In genomic region chr7:73741600-73741999, GRCh38 we compare ENCODE assay signal across 14 cellular contexts. TPM values are rescaled to one million over a fixed set of nuclear protein-coding genes. Genes with fewer than 3 reads are reported as not detected.
A peak's percentile ranks its signal among the peaks of the same experiment; 100 is the strongest.
DNase-seq lines count a peak whose midpoint lies in the region; ATAC-seq and TF ChIP-seq lines count a peak whose summit lies in the region.
"Had no signal": no experiment of that assay in that cellular context is flagged by ENCODE, and none has a peak within 500 bp of the region (broad histone marks: within the 10 kb centered on the region; RNA-seq: fewer than 3 reads in every experiment).

No MANE protein-coding gene starts in this region.

- H2AFZ ChIP-seq in parathyroid adenoma, result peak overlapping the region; percentile 60

- no peak for ATAC-seq in body of pancreas
- no peak for ATAC-seq in HG02840 (IDR thresholded peaks at IDR 0.05; ENCODE audit: low FRiP score, unreplicated experiment)
- no peak for ATAC-seq in GM18498 (IDR thresholded peaks at IDR 0.05; ENCODE audit: unreplicated experiment)
- ATAC-seq: natural killer cell had no signal

- CTCF ChIA-PET in GM10248 (lab: Yijun Ruan, JAX), result interaction anchor here (0.7 to 2.2 kb wide), 2 partner anchors 16 to 135 kb away, joined by 3 to 7 read pairs; no protein-coding TSS in a partner anchor

- H3K4me1 ChIP-seq in body of pancreas (peaks cover 86% of the 10 kb centered on the region), parathyroid adenoma (peaks cover 30% of the 10 kb centered on the region)

- H3K27ac ChIP-seq in body of pancreas (peak overlapping the region; percentile 96 to 100 (median 98)), parathyroid adenoma (peak overlapping the region; percentile 98)
- H3K27ac ChIP-seq: thoracic aorta had no signal

- no peaks in the 10 kb centered on the region for H3K27me3 ChIP-seq in body of pancreas
- no peaks in the 10 kb centered on the region for H3K27me3 ChIP-seq in parathyroid adenoma (ENCODE audit: control insufficient read depth, insufficient read depth, low read length)

- WGBS in body of pancreas, 2 donors, result 61 to 72% methylated on average over 5 of the region's 5 CpGs

- intact Hi-C loops in body of pancreas (cut with DNase I), result no loop called here
- intact Hi-C loops in head of caudate nucleus (cut with DNase I), result no loop called here

- TF ChIP-seq CTCF in GM10248 (IDR thresholded peaks at IDR 0.05; ENCODE audit: control extremely low read depth, extremely low read depth, low read depth, missing control alignments) (no peak), body of pancreas (IDR thresholded peaks at IDR 0.05) (no peak), parathyroid adenoma (IDR thresholded peaks at IDR 0.05) (no peak)

- no peak overlapping the region for H3K4me2 ChIP-seq in parathyroid adenoma (ENCODE audit: low read length)

- TF ChIP-seq POLR2A in body of pancreas (IDR thresholded peaks at IDR 0.05), result no peak

- peak; percentile 26 for DNase-seq in GM10248 (ENCODE audit: extremely low spot score)
- peak; percentile 95 for DNase-seq in NCI-H2029 (lab: John Stamatoyannopoulos, UW)
- DNase-seq in body of pancreas, result peak in 3 of 4 donors; percentile 35 to 54 (median 48)
- no peak for DNase-seq in head of caudate nucleus
- no peak for DNase-seq in anterior cingulate cortex (lab: John Stamatoyannopoulos, UW)
- DNase-seq: activated CD4-positive, alpha-beta T cell treated with anti-CD3 and anti-CD28 coated beads, Interleukin-2, amount 10 ng/mL, durations not matched to agents 7 days and 5 days; activated naive CD8-positive, alpha-beta T cell treated with anti-CD3 and anti-CD28 coated beads, Interleukin-2, amount 10 ng/mL, durations not matched to agents 7 days and 5 days; effector CD4-positive, alpha-beta T cell; natural killer cell; Right ventricle myocardium superior had no signal

- H3K4me3 ChIP-seq in body of pancreas, result no peak overlapping the region
- no peak overlapping the region for H3K4me3 ChIP-seq in parathyroid adenoma (ENCODE audit: low read depth, low read length)
- H3K4me3 ChIP-seq: thoracic aorta had no signal

- peaks cover 0 to 1% of the 10 kb centered on the region in 2 donors for H3K36me3 ChIP-seq in body of pancreas (replicated peaks in 1 of 2; ENCODE audit: insufficient read depth in 1 of 2, low read depth in 2 of 2)
- no peaks in the 10 kb centered on the region for H3K36me3 ChIP-seq in parathyroid adenoma (ENCODE audit: control insufficient read depth, insufficient read depth, low read length)
- H3K36me3 ChIP-seq: thoracic aorta had no signal

- no peaks in the 10 kb centered on the region for H3K79me2 ChIP-seq in parathyroid adenoma

- POLR2A ChIA-PET in GM10248 (lab: Yijun Ruan, JAX), result no interaction called here

- H3K9ac ChIP-seq in parathyroid adenoma, result no peak overlapping the region

- H3K9me3 ChIP-seq in body of pancreas, result no peaks in the 10 kb centered on the region
- no peaks in the 10 kb centered on the region for H3K9me3 ChIP-seq in parathyroid adenoma (ENCODE audit: control insufficient read depth, low read length)
- H3K9me3 ChIP-seq: thoracic aorta had no signal

RNA-seq across cellular contexts. Expression of gene ABHD11, which starts 3.0 kb away (rescaled TPM):
- total RNA-seq in body of pancreas, result 10 to 100 TPM; 21.5 to 22.7 TPM

RNA-seq across cellular contexts. Expression of gene STX1A, which starts 22.1 kb away (rescaled TPM):
- total RNA-seq in body of pancreas, result 10 to 100 TPM in 1 of 2 donors, 1 to 10 TPM in 1; 9.9 to 12.5 TPM

RNA-seq across cellular contexts. Expression of gene CLDN3, which starts 28.5 kb away (rescaled TPM):
- 100 to 1,000 TPM in 1 of 2 donors, 10 to 100 TPM in 1; 94.2 to 150 TPM for total RNA-seq in body of pancreas
- total RNA-seq: activated CD4-positive, alpha-beta T cell treated with anti-CD3 and anti-CD28 coated beads, Interleukin-2, amount 10 ng/mL, durations not matched to agents 7 days and 5 days; activated naive CD8-positive, alpha-beta T cell treated with anti-CD3 and anti-CD28 coated beads, Interleukin-2, amount 10 ng/mL, durations not matched to agents 7 days and 5 days; natural killer cell; Right ventricle myocardium superior; thoracic aorta had no signal

RNA-seq across cellular contexts. Expression of gene BUD23, which starts 58.2 kb away (rescaled TPM):
- total RNA-seq in body of pancreas, result 10 to 100 TPM; 34.3 to 43.3 TPM

RNA-seq across cellular contexts. Expression of gene DNAJC30, which starts 58.3 kb away (rescaled TPM):
- total RNA-seq in body of pancreas, result 1 to 10 TPM; 3.6 to 5.6 TPM

Comparison
In these comparisons a context has a peak if more than half of its experiments do, and no peak if none do; other contexts are left out.
1. DNase-seq: peak in GM10248 (single experiment), NCI-H2029 (single experiment) and body of pancreas (3 of 4); none in head of caudate nucleus (0 of 42) and anterior cingulate cortex (0 of 58).